Comparison of ENCODE assay signal across 8 cellular contexts in genomic region chr6:24666097-24666615, GRCh38. TPM values are rescaled to one million over a fixed set of nuclear protein-coding genes. Genes with fewer than 3 reads are reported as not detected.
A peak's percentile ranks its signal among the peaks of the same experiment; 100 is the strongest.
DNase-seq lines count a peak whose midpoint lies in the region; ATAC-seq, FAIRE-seq and TF ChIP-seq lines count a peak whose summit lies in the region.

No MANE protein-coding gene starts in this region.

- H4K5ac ChIP-seq in H1 (ENCODE audit: insufficient read length, low read depth, low read length): peak overlapping the region; percentile 99

- TF ChIP-seq EP300 in H1 (IDR thresholded peaks at IDR 0.05; ENCODE audit: borderline replicate concordance in 1 of 2, low read depth in 2 of 2, low read length in 2 of 2) (no peak), stomach (IDR thresholded peaks at IDR 0.05) (no peak)

- peak; percentile 56 for DNase-seq in COR-L47 (lab: John Stamatoyannopoulos, UW)
- peak; percentile 71 for DNase-seq in WERI-Rb-1
- DNase-seq in H1 (ENCODE audit: low read depth in 1 of 2, low spot score in 2 of 2): no peak
- peak; percentile 52 for DNase-seq in stomach
- no peak for DNase-seq in A172 (ENCODE audit: low spot score)

- H3K27me3 ChIP-seq in WERI-Rb-1 (ENCODE audit: insufficient read depth, low read depth, severe bottlenecking) (no peaks in the 10 kb centered on the region), H1 (replicated peaks in 1 of 4; ENCODE audit: control insufficient read depth in 3 of 4, extremely low read depth in 1 of 4, insufficient read depth in 3 of 4, low read length in 3 of 4) (no peaks in the 10 kb centered on the region), stomach (no peaks in the 10 kb centered on the region)

- POLR2A ChIA-PET in H1 (lab: Charles Lee; ENCODE audit: partially characterized antibody): interaction anchor here (0.6 to 3.5 kb wide), 12 partner anchors 11 to 426 kb away, joined by 3 to 22 read pairs (median 5); partner anchors contain the start of gene KIAA0319

- H3K18ac ChIP-seq in H1 (ENCODE audit: extremely low read depth, low read length): peak overlapping the region; percentile 100

- peak overlapping the region; percentile 79 to 97 (median 95) for H3K9ac ChIP-seq in H1 (replicated peaks in 1 of 4; ENCODE audit: extremely low read depth in 1 of 4, low read depth in 3 of 4, low read length in 3 of 4)

- no peak overlapping the region for H3K23ac ChIP-seq in H1 (ENCODE audit: insufficient read length)

- H3K27ac ChIP-seq in WERI-Rb-1 (peak overlapping the region; percentile 86), H1 (ENCODE audit: low read depth, low read length) (peak overlapping the region; percentile 92), mesodermal cell (ENCODE audit: low read depth, low read length, severe bottlenecking) (peak overlapping the region; percentile 69), stomach (peak overlapping the region; percentile 87 to 93 (median 93))

- ATAC-seq in GM19438 (IDR thresholded peaks at IDR 0.05; ENCODE audit: low read depth, unreplicated experiment) (peak; percentile 39), HG03469 (IDR thresholded peaks at IDR 0.05; ENCODE audit: unreplicated experiment) (peak; percentile 22)

- H2AK5ac ChIP-seq in H1 (ENCODE audit: low read depth, low read length): peak overlapping the region; percentile 54; the same call in 1 of the 2 replicates

- H3K14ac ChIP-seq in H1 (ENCODE audit: insufficient read length): peak overlapping the region; percentile 37

- TF ChIP-seq POLR2A in H1 (IDR thresholded peaks at IDR 0.05; ENCODE audit: control extremely low read depth in 1 of 2, low read depth in 2 of 2, low read length in 2 of 2): no peak
- TF ChIP-seq POLR2A in stomach (IDR thresholded peaks at IDR 0.05): no peak

- TF ChIP-seq RAD21 in H1 (IDR thresholded peaks at IDR 0.05 in 1 of 2, conservative IDR thresholded peaks at IDR 0.05 in 1 of 2; ENCODE audit: low read depth in 2 of 2, low read length in 2 of 2): no peak; a peak in 1 of 4 replicates

- no peak for TF ChIP-seq CTCF in WERI-Rb-1 (IDR thresholded peaks at IDR 0.05; ENCODE audit: low read depth, low read length)
- no peak for TF ChIP-seq CTCF in H1 (IDR thresholded peaks at IDR 0.05; ENCODE audit: control extremely low read depth in 1 of 3, insufficient read depth in 1 of 3, low read depth in 1 of 3, low read length in 3 of 3)
- no peak for TF ChIP-seq CTCF in stomach (IDR thresholded peaks at IDR 0.05)

- H3K4me2 ChIP-seq in H1 (ENCODE audit: insufficient read depth in 1 of 2, low read depth in 2 of 2, low read length in 2 of 2): peak overlapping the region; percentile 73 to 78

- H4K20me1 ChIP-seq in H1 (replicated peaks in 1 of 2; ENCODE audit: control insufficient read depth in 1 of 2, insufficient read depth in 2 of 2, low read length in 2 of 2): peaks cover 0 to 3% of the 10 kb centered on the region in 2 experiments

- H3K79me1 ChIP-seq in H1 (ENCODE audit: low read depth, low read length): peaks cover 10% of the 10 kb centered on the region; the same call in 1 of the 2 replicates

- H3K23me2 ChIP-seq in H1 (ENCODE audit: low read depth, low read length): peaks cover 13% of the 10 kb centered on the region

- WGBS in H1 (ENCODE audit: extremely low coverage in 1 of 2, insufficient coverage in 1 of 2, insufficient read length in 1 of 2, insufficient replicate concordance in 2 of 2, low coverage in 1 of 2, low lambda C conversion rate in 2 of 2, missing lambda C conversion rate in 1 of 2), 2 experiments: 4% methylated on average over 26 of the region's 26 CpGs; no CpG with 5 or more reads in 1 of the 2 experiments
- 1 to 2% methylated on average over 22 to 24 of the region's 26 CpGs for WGBS in mesodermal cell (ENCODE audit: insufficient coverage in 2 of 2), 2 experiments
- 0 to 1% (median 0%) methylated on average over 18 to 26 of the region's 26 CpGs for WGBS in stomach, 5 donors

- H4K91ac ChIP-seq in H1 (replicated peaks; ENCODE audit: insufficient read length, low read length): peak overlapping the region; percentile 98

- CTCF ChIA-PET in H1 (lab: Charles Lee; ENCODE audit: partially characterized antibody): interaction anchor here (1.0 to 3.9 kb wide), 15 partner anchors 11 to 352 kb away, joined by 3 to 39 read pairs (median 4); partner anchors contain the start of gene KIAA0319

- peaks cover 0 to 5% (median 0%) of the 10 kb centered on the region in 4 experiments; a peak in 3 of 7 replicates for H3K4me1 ChIP-seq in H1 (replicated peaks in 1 of 4; ENCODE audit: control insufficient read depth in 3 of 4, insufficient read depth in 4 of 4, low read length in 3 of 4)
- no peaks in the 10 kb centered on the region for H3K4me1 ChIP-seq in mesodermal cell (ENCODE audit: control insufficient read depth, insufficient read depth, low read length, poor library complexity, severe bottlenecking)
- H3K4me1 ChIP-seq in stomach: peaks cover 9 to 53% (median 40%) of the 10 kb centered on the region in 4 donors

- H4K8ac ChIP-seq in H1 (ENCODE audit: extremely low read depth, insufficient read depth, low read length): peak overlapping the region; percentile 96

- no peak for FAIRE-seq in H1 (lab: Jason Lieb, UNC)

- H3K56ac ChIP-seq in H1 (replicated peaks; ENCODE audit: insufficient read length, low read depth, low read length): peak overlapping the region; percentile 99

- peak overlapping the region; percentile 65 for H2AFZ ChIP-seq in H1 (ENCODE audit: low read length)

- peaks cover 2% of the 10 kb centered on the region for H3K9me3 ChIP-seq in WERI-Rb-1 (ENCODE audit: severe bottlenecking)
- H3K9me3 ChIP-seq in H1 (ENCODE audit: insufficient read depth in 2 of 2, low read depth in 1 of 2, low read length in 1 of 2): peaks cover 4 to 11% of the 10 kb centered on the region in 2 experiments
- H3K9me3 ChIP-seq in mesodermal cell (ENCODE audit: control insufficient read depth, low read length): peaks cover 22% of the 10 kb centered on the region
- peaks cover 0 to 9% (median 0%) of the 10 kb centered on the region in 4 donors for H3K9me3 ChIP-seq in stomach

- peaks cover 36% of the 10 kb centered on the region for H3K36me3 ChIP-seq in WERI-Rb-1
- H3K36me3 ChIP-seq in H1 (ENCODE audit: control insufficient read depth in 2 of 4, insufficient read depth in 4 of 4, low read length in 3 of 4): peaks cover 5 to 35% (median 14%) of the 10 kb centered on the region in 4 experiments; a peak in 7 of 8 replicates
- peaks cover 35% of the 10 kb centered on the region for H3K36me3 ChIP-seq in mesodermal cell (ENCODE audit: control insufficient read depth, insufficient read depth, low read length)
- H3K36me3 ChIP-seq in stomach: peaks cover 4 to 33% (median 28%) of the 10 kb centered on the region in 4 donors

- H2BK12ac ChIP-seq in H1 (ENCODE audit: low read depth, low read length): peak overlapping the region; percentile 99

- H2BK5ac ChIP-seq in H1 (ENCODE audit: low read depth, low read length): peak overlapping the region; percentile 100

- H2BK20ac ChIP-seq in H1 (ENCODE audit: low read length): 0 out of 2 replicates have a peak overlapping the region, but pooled peaks have one; percentile 72

- H3K79me2 ChIP-seq in H1 (ENCODE audit: control insufficient read depth in 1 of 2, insufficient read depth in 2 of 2, low read length in 2 of 2): peaks cover 0 to 43% of the 10 kb centered on the region in 2 experiments; a peak in 3 of 4 replicates

- peak overlapping the region; percentile 98 for H3K4ac ChIP-seq in H1 (replicated peaks; ENCODE audit: insufficient read length, low read depth, low read length)

- H3K4me3 ChIP-seq in WERI-Rb-1 (ENCODE audit: low read depth, low read length) (peak overlapping the region; percentile 85), H1 (ENCODE audit: extremely low read depth in 1 of 4, insufficient read depth in 2 of 4, low read depth in 3 of 4, low read length in 4 of 4) (peak overlapping the region; percentile 85 to 99 (median 93)), mesodermal cell (ENCODE audit: extremely low read depth, insufficient read depth, low read length, poor library complexity, severe bottlenecking) (peak overlapping the region; percentile 97), stomach (peak overlapping the region; percentile 70 to 90 (median 81))

- H2BK15ac ChIP-seq in H1 (ENCODE audit: low read length): 0 out of 2 replicates have a peak overlapping the region, but pooled peaks have one; percentile 95

- peak overlapping the region; percentile 95 for H2BK120ac ChIP-seq in H1 (replicated peaks; ENCODE audit: low read depth, low read length)

- intact Hi-C loops in stomach (cut with DNase I; ENCODE audit: low total_unique reads): no loop called here

RNA-seq across cellular contexts. Expression of gene TDP2, which starts 0.5 kb away (rescaled TPM):
- 51.6 and 52.6 TPM in 2 replicates for total RNA-seq in H1 (2021; fragmentation: NEBNext Ultra II Directional; extraction: Animal tissue kit (Norgen Biotek cat#: 25700))
- polyA plus RNA-seq in H1 (2011; rRNA removed) (13.2 and 18.8 TPM in 2 replicates), stomach (10 to 100 TPM; 23.5 to 43.5 (median 31.4) TPM)
- 34.6 TPM for polyA plus RNA-seq in H1 (2011; cell fraction: cytosol; rRNA removed)
- polyA plus RNA-seq in H1 (2011; cell fraction: nucleus; rRNA removed): 16.3 TPM
- 40.3 to 51.0 TPM (median 45.2 TPM) in 4 replicates for polyA plus RNA-seq in H1 (2012, experiment 1 of 2)
- 5.7 TPM for polyA plus RNA-seq in H1 (2012, experiment 2 of 2)
- polyA plus RNA-seq in H1 (2013, experiment 1 of 2): 32.1 TPM
- polyA plus RNA-seq in H1 (2013, experiment 2 of 2): 32.6 TPM
- polyA minus RNA-seq in H1 (2011; rRNA and poly(A)+ RNA removed): 18.5 and 23.7 TPM in 2 replicates
- polyA minus RNA-seq in H1 (2011; cell fraction: cytosol; rRNA and poly(A)+ RNA removed): 27.1 TPM
- 41.3 TPM for polyA minus RNA-seq in H1 (2011; cell fraction: nucleus; rRNA and poly(A)+ RNA removed)
- 32.0 TPM for polyA plus RNA-seq in mesodermal cell (2013, experiment 1 of 2)
- polyA plus RNA-seq in mesodermal cell (2013, experiment 2 of 2): 37.2 TPM
- 100 to 1,000 TPM in 1 of 5 donors, 10 to 100 TPM in 4; 18.7 to 112 (median 21.0) TPM for total RNA-seq in stomach
- total RNA-seq in A172 (2014; rRNA removed; shearing (Covaris generic)): 32.8 and 35.7 TPM in 2 replicates

RNA-seq across cellular contexts. Expression of gene ACOT13, which starts 0.7 kb away (rescaled TPM):
- total RNA-seq in H1 (2021; fragmentation: NEBNext Ultra II Directional; extraction: Animal tissue kit (Norgen Biotek cat#: 25700)): 40.6 and 42.8 TPM in 2 replicates
- polyA plus RNA-seq in H1 (2011; rRNA removed) (16.4 and 27.6 TPM in 2 replicates), stomach (10 to 100 TPM; 19.9 to 22.1 (median 21.4) TPM)
- 37.1 TPM for polyA plus RNA-seq in H1 (2011; cell fraction: cytosol; rRNA removed)
- 13.0 TPM for polyA plus RNA-seq in H1 (2011; cell fraction: nucleus; rRNA removed)
- polyA plus RNA-seq in H1 (2012, experiment 1 of 2): 32.1 to 43.2 TPM (median 40.1 TPM) in 4 replicates
- 6.6 TPM for polyA plus RNA-seq in H1 (2012, experiment 2 of 2)
- 62.8 TPM for polyA plus RNA-seq in H1 (2013, experiment 1 of 2)
- 64.9 TPM for polyA plus RNA-seq in H1 (2013, experiment 2 of 2)
- polyA minus RNA-seq in H1 (2011; rRNA and poly(A)+ RNA removed): 6.6 and 16.4 TPM in 2 replicates
- 7.2 TPM for polyA minus RNA-seq in H1 (2011; cell fraction: cytosol; rRNA and poly(A)+ RNA removed)
- 7.5 TPM for polyA minus RNA-seq in H1 (2011; cell fraction: nucleus; rRNA and poly(A)+ RNA removed)
- polyA plus RNA-seq in mesodermal cell (2013, experiment 1 of 2): 38.9 TPM
- 53.6 TPM for polyA plus RNA-seq in mesodermal cell (2013, experiment 2 of 2)
- 10 to 100 TPM in 1 of 5 donors, 1 to 10 TPM in 4; 2.9 to 10.4 (median 6.1) TPM for total RNA-seq in stomach
- total RNA-seq in A172 (2014; rRNA removed; shearing (Covaris generic)): 10.2 and 15.0 TPM in 2 replicates

RNA-seq across cellular contexts. Expression of gene KIAA0319, which starts 20.2 kb away (rescaled TPM):
- total RNA-seq in H1 (2021; fragmentation: NEBNext Ultra II Directional; extraction: Animal tissue kit (Norgen Biotek cat#: 25700)): 0.69 and 0.78 TPM in 2 replicates
- polyA plus RNA-seq in H1 (2011; rRNA removed): 0.30 and 0.41 TPM in 2 replicates
- polyA plus RNA-seq in H1 (2011; cell fraction: cytosol; rRNA removed): 0.43 TPM
- polyA plus RNA-seq in H1 (2011; cell fraction: nucleus; rRNA removed): 0.70 TPM
- polyA plus RNA-seq in H1 (2012, experiment 1 of 2): 0.53 to 0.88 TPM (median 0.73 TPM) in 4 replicates
- polyA plus RNA-seq in H1 (2012, experiment 2 of 2): 0.20 TPM
- 0.67 TPM for polyA plus RNA-seq in H1 (2013, experiment 1 of 2)
- 0.70 TPM for polyA plus RNA-seq in H1 (2013, experiment 2 of 2)
- 0.73 and 1.4 TPM in 2 replicates for polyA minus RNA-seq in H1 (2011; rRNA and poly(A)+ RNA removed)
- 0.66 TPM for polyA minus RNA-seq in H1 (2011; cell fraction: cytosol; rRNA and poly(A)+ RNA removed)
- 0.50 TPM for polyA minus RNA-seq in H1 (2011; cell fraction: nucleus; rRNA and poly(A)+ RNA removed)
- polyA plus RNA-seq in mesodermal cell (2013, experiment 1 of 2): 0.04 TPM
- not detected for polyA plus RNA-seq in mesodermal cell (2013, experiment 2 of 2)
- under 1 TPM in 2 of 5 donors, not detected in 3; 0.37 to 0.58 TPM for total RNA-seq in stomach
- under 1 TPM in 2 of 3 donors, not detected in 1; 0.05 to 0.06 TPM for polyA plus RNA-seq in stomach
- 0.71 and 2.0 TPM in 2 replicates for total RNA-seq in A172 (2014; rRNA removed; shearing (Covaris generic))

RNA-seq across cellular contexts. Expression of gene C6orf62, which starts 52.8 kb away (rescaled TPM):
- total RNA-seq in H1 (2021; fragmentation: NEBNext Ultra II Directional; extraction: Animal tissue kit (Norgen Biotek cat#: 25700)): 100 and 101 TPM in 2 replicates
- 23.8 and 25.6 TPM in 2 replicates for polyA plus RNA-seq in H1 (2011; rRNA removed)
- 37.7 TPM for polyA plus RNA-seq in H1 (2011; cell fraction: cytosol; rRNA removed)
- 26.8 TPM for polyA plus RNA-seq in H1 (2011; cell fraction: nucleus; rRNA removed)
- 47.6 to 69.2 TPM (median 54.8 TPM) in 4 replicates for polyA plus RNA-seq in H1 (2012, experiment 1 of 2)
- 8.5 TPM for polyA plus RNA-seq in H1 (2012, experiment 2 of 2)
- polyA plus RNA-seq in H1 (2013, experiment 1 of 2): 67.7 TPM
- 63.3 TPM for polyA plus RNA-seq in H1 (2013, experiment 2 of 2)
- polyA minus RNA-seq in H1 (2011; rRNA and poly(A)+ RNA removed): 61.3 and 93.0 TPM in 2 replicates
- polyA minus RNA-seq in H1 (2011; cell fraction: cytosol; rRNA and poly(A)+ RNA removed): 41.5 TPM
- 66.3 TPM for polyA minus RNA-seq in H1 (2011; cell fraction: nucleus; rRNA and poly(A)+ RNA removed)
- 76.2 TPM for polyA plus RNA-seq in mesodermal cell (2013, experiment 1 of 2)
- 73.8 TPM for polyA plus RNA-seq in mesodermal cell (2013, experiment 2 of 2)
- 10 to 100 TPM; 29.5 to 87.1 (median 66.5) TPM for total RNA-seq in stomach
- 10 to 100 TPM; 34.5 to 40.8 (median 37.4) TPM for polyA plus RNA-seq in stomach
- 96.7 and 132 TPM in 2 replicates for total RNA-seq in A172 (2014; rRNA removed; shearing (Covaris generic))

Comparison
In these comparisons a context has a peak if more than half of its experiments do, and no peak if none do; other contexts are left out.
1. DNase-seq: peak in COR-L47 (single experiment), WERI-Rb-1 (single experiment) and stomach (single experiment); none in H1 (0 of 2) and A172 (single experiment).
2. Peak in every context shown above with its lines, with median percentiles within 50 percentile points of each other: H3K27ac ChIP-seq and H3K4me3 ChIP-seq.